ENCODE assay signal across 8 cellular contexts in the genomic region with DNA sequence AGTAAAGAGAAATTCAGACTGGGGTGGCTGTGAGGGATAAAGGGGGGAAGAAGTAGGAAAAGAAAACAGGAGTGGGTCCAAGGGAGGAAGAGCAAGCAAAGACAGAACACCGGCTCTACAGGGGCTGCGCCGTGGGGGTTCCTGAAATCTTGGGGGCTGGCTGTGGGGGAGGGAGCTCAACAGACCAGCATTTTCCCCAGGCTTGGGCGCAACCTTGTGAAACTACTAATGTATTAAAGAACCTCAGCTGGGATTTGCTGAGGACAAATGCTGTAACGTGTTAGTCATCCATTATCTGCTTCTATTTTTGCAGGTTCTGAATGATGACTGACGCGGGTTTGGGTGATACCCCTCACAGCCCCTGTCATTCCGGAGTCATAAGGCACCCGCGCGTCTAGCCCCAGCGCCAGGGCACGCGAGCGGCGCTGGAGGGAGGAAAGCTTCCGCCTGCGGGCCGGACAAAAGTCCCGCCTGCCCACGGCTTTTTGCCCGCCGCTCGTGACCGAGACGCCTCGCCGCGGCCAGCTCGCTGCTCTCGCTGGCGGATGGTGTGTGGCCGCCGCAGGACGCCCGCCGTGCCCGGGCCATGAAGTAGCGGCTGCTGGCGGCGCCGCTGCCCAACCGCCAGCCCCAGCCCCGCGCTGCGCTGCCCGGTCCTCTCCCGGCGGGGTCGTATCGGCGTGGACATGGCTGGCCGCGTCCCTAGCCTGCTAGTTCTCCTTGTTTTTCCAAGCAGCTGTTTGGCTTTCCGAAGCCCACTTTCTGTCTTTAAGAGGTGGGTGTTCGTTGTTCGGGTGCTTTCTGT.
A peak's percentile ranks its signal among the peaks of the same experiment; 100 is the strongest.
DNase-seq lines count a peak whose midpoint lies in the region; ATAC-seq, FAIRE-seq and TF ChIP-seq lines count a peak whose summit lies in the region.

No MANE protein-coding gene starts in this region.

- no peaks in the 10 kb centered on the region for H3K9me2 ChIP-seq in Karpas-422 (replicated peaks; ENCODE audit: insufficient read depth, low read length)

- no peaks in the 10 kb centered on the region for H3K36me3 Mint-ChIP-seq in activated B cell treated with CpG ODN at 0.5 μM for 24 hours (ENCODE audit: low read depth)

- CTCF ChIA-PET in activated B cell treated with CpG ODN at 0.5 μM for 24 hours (lab: Charles Lee), result no interaction called here

- H3K27ac Mint-ChIP-seq in activated B cell treated with CpG ODN at 0.5 μM for 24 hours, result no peak overlapping the region

- H3K27ac ChIP-seq in left lung (peak overlapping the region; percentile 77 to 83), Karpas-422 (ENCODE audit: low read length) (no peak overlapping the region)

- TF ChIP-seq CTCF in GM12865 (IDR thresholded peaks at IDR 0.05; ENCODE audit: insufficient read depth, low read depth, low read length, missing control alignments) (no peak), activated B cell treated with CpG ODN at 0.5 μM for 24 hours (IDR thresholded peaks at IDR 0.05) (no peak), left lung (IDR thresholded peaks at IDR 0.05) (no peak)

- peak overlapping the region; percentile 61 for H3K4me3 Mint-ChIP-seq in activated B cell treated with CpG ODN at 0.5 μM for 24 hours

- H3K79me2 ChIP-seq in Karpas-422 (ENCODE audit: low read length), result no peaks in the 10 kb centered on the region

- DNase-seq in GM12865 (ENCODE audit: low read depth) (peak; percentile 60), H54 (ENCODE audit: insufficient read length, low spot score) (peak; percentile 47), LoVo (ENCODE audit: low spot score) (peak; percentile 59), activated B cell treated with CpG ODN at 0.5 μM for 24 hours (peak; percentile 20), dermis blood vessel endothelial cell (peak; percentile 84), left lung (peak; percentile 65 to 93), Karpas-422 (no peak)
- peak; percentile 27 to 36 for DNase-seq in stimulated activated CD4-positive, alpha-beta T cell treated with anti-CD3 and anti-CD28 coated beads, Interleukin-15, amount 100 ng/mL, for 48 hours (ENCODE audit: low read depth in 2 of 2)

- no peaks in the 10 kb centered on the region for H3K9me3 ChIP-seq in left lung
- no peaks in the 10 kb centered on the region for H3K9me3 ChIP-seq in Karpas-422 (ENCODE audit: low read length)

- peaks cover 24% of the 10 kb centered on the region for H3K27me3 Mint-ChIP-seq in activated B cell treated with CpG ODN at 0.5 μM for 24 hours

- H3K36me3 ChIP-seq in left lung (peaks cover 0 to 10% of the 10 kb centered on the region in 2 donors), Karpas-422 (ENCODE audit: insufficient read depth, low read length) (no peaks in the 10 kb centered on the region)

- H3K4me1 Mint-ChIP-seq in activated B cell treated with CpG ODN at 0.5 μM for 24 hours, result peaks cover 13% of the 10 kb centered on the region

- H2AFZ ChIP-seq in Karpas-422 (ENCODE audit: low read length), result no peak overlapping the region

- ATAC-seq in activated B cell treated with CpG ODN at 0.5 μM for 24 hours (ENCODE audit: low read depth), result peak; percentile 80
- ATAC-seq in left lung, result peak; percentile 87

- POLR2A ChIA-PET in activated B cell treated with CpG ODN at 0.5 μM for 24 hours (lab: Charles Lee), result interaction anchor here (1.0 kb wide), 1 partner anchor 8 kb away, joined by 3 read pairs; no protein-coding TSS in a partner anchor

- peaks cover 3% of the 10 kb centered on the region; the same call in 1 of the 2 replicates for H4K20me1 ChIP-seq in Karpas-422 (ENCODE audit: insufficient read depth, low read depth, low read length)

- no peaks in the 10 kb centered on the region for H3K9me3 Mint-ChIP-seq in activated B cell treated with CpG ODN at 0.5 μM for 24 hours

- H3K27me3 ChIP-seq in left lung, result peaks cover 0 to 5% of the 10 kb centered on the region in 2 donors
- no peaks in the 10 kb centered on the region for H3K27me3 ChIP-seq in Karpas-422 (ENCODE audit: low read length)

- peaks cover 8 to 37% of the 10 kb centered on the region in 2 donors for H3K4me1 ChIP-seq in left lung
- no peaks in the 10 kb centered on the region for H3K4me1 ChIP-seq in Karpas-422 (ENCODE audit: low read length)

- peak; percentile 76 for TF ChIP-seq POLR2A in H54 (IDR thresholded peaks at IDR 0.05; ENCODE audit: low read depth, low read length)

- no peak overlapping the region for H3K9ac ChIP-seq in Karpas-422 (ENCODE audit: low read length)

- peak; percentile 88 for FAIRE-seq in H54 (lab: Jason Lieb, UNC)

- H3K4me2 ChIP-seq in Karpas-422 (ENCODE audit: low read depth, low read length, poor library complexity, severe bottlenecking), result no peak overlapping the region

- intact Hi-C loops in activated B cell treated with CpG ODN at 0.5 μM for 24 hours (cut with micrococcal nuclease), result loop anchor here (5.0 kb wide), 1 partner anchor 108 kb away; the partner anchor contains the start of gene PAM
- intact Hi-C loops in left lung (cut with DNase I), result loop anchor here in 1 of 2 donors (10.0 kb wide), 1 partner anchor 81 kb away; no protein-coding TSS in a partner anchor

- H3K4me3 ChIP-seq in GM12865 (ENCODE audit: low read depth, low read length), result peak overlapping the region; percentile 54
- peak overlapping the region; percentile 52 to 54 for H3K4me3 ChIP-seq in left lung
- H3K4me3 ChIP-seq in Karpas-422 (ENCODE audit: low read length), result no peak overlapping the region
